ENCODE assay signal across 12 cellular contexts in genomic region chr17:65345261-65346060, GRCh38.
DNase-seq lines count a peak whose midpoint lies in the region; ATAC-seq and TF ChIP-seq lines count a peak whose summit lies in the region.
"Had no signal": no experiment of that assay in that cellular context is flagged by ENCODE, and none has a peak within 500 bp of the region (broad histone marks: within the 10 kb centered on the region; RNA-seq: fewer than 3 reads in every experiment).

No MANE protein-coding gene starts in this region.

- H3K9me3 Mint-ChIP-seq in activated CD4-positive, alpha-beta T cell treated with anti-CD3 and anti-CD28 coated beads, Interleukin-2, amount 10 ng/mL, durations not matched to agents 7 days and 5 days, result peaks cover 5% of the 10 kb centered on the region

- no peak overlapping the region for H3K27ac Mint-ChIP-seq in activated CD4-positive, alpha-beta T cell treated with anti-CD3 and anti-CD28 coated beads, Interleukin-2, amount 10 ng/mL, durations not matched to agents 7 days and 5 days

- H3K4me1 Mint-ChIP-seq in activated CD4-positive, alpha-beta T cell treated with anti-CD3 and anti-CD28 coated beads, Interleukin-2, amount 10 ng/mL, durations not matched to agents 7 days and 5 days, result peaks cover 3% of the 10 kb centered on the region

- POLR2A ChIA-PET in activated CD4-positive, alpha-beta T cell treated with anti-CD3 and anti-CD28 coated beads, Interleukin-2, amount 10 ng/mL, durations not matched to agents 7 days and 5 days (lab: Charles Lee), result no interaction called here

- ATAC-seq in GM18511 (IDR thresholded peaks at IDR 0.05; ENCODE audit: unreplicated experiment), result no peak

- CTCF ChIA-PET in activated CD4-positive, alpha-beta T cell treated with anti-CD3 and anti-CD28 coated beads, Interleukin-2, amount 10 ng/mL, durations not matched to agents 7 days and 5 days (lab: Charles Lee), result no interaction called here

- H3K36me3 Mint-ChIP-seq in activated CD4-positive, alpha-beta T cell treated with anti-CD3 and anti-CD28 coated beads, Interleukin-2, amount 10 ng/mL, durations not matched to agents 7 days and 5 days (ENCODE audit: low read depth), result no peaks in the 10 kb centered on the region

- H3K27me3 Mint-ChIP-seq in activated CD4-positive, alpha-beta T cell treated with anti-CD3 and anti-CD28 coated beads, Interleukin-2, amount 10 ng/mL, durations not matched to agents 7 days and 5 days, result peaks cover 5% of the 10 kb centered on the region

- TF ChIP-seq CTCF in fibroblast of pulmonary artery (IDR thresholded peaks at IDR 0.05; ENCODE audit: low read length, missing control alignments), result no peak

- no peak overlapping the region for H3K4me3 ChIP-seq in fibroblast of pulmonary artery (replicated peaks; ENCODE audit: low read depth, low read length)
- H3K4me3 ChIP-seq: skin epidermis had no signal

- peak; percentile 11 for DNase-seq in activated CD4-positive, alpha-beta T cell treated with anti-CD3 and anti-CD28 coated beads for 1 hour
- DNase-seq in activated CD4-positive, alpha-beta T cell treated with anti-CD3 and anti-CD28 coated beads, Interleukin-2, amount 10 ng/mL, durations not matched to agents 7 days and 5 days, result no peak
- peak; percentile 40 for DNase-seq in activated T-cell treated with anti-CD3 and anti-CD28 coated beads, Interleukin-2, amount 50 U/mL, for 1 hour
- DNase-seq in fibroblast of pulmonary artery (ENCODE audit: low read depth), result peak; percentile 32
- DNase-seq in stimulated activated CD8-positive, alpha-beta memory T cell treated with anti-CD3 and anti-CD28 coated beads, Interleukin-15, amount 100 ng/mL, for 4 hours (ENCODE audit: low read depth in 2 of 2), result peak; percentile 10 to 22
- no peak for DNase-seq in NCI-H446 (lab: John Stamatoyannopoulos, UW)
- DNase-seq in NCI-H446 treated with DMSO at 0.1 percent for 48 hours (lab: John Stamatoyannopoulos, UW), result no peak
- DNase-seq: central memory CD4-positive, alpha-beta T cell; DMS 273 treated with DMSO at 0.1 percent for 48 hours; T-helper 2 cell had no signal

- H3K4me3 Mint-ChIP-seq in activated CD4-positive, alpha-beta T cell treated with anti-CD3 and anti-CD28 coated beads, Interleukin-2, amount 10 ng/mL, durations not matched to agents 7 days and 5 days, result no peak overlapping the region

Comparison
In these comparisons a context has a peak if more than half of its experiments do, and no peak if none do; other contexts are left out.
1. DNase-seq: peak in activated CD4-positive, alpha-beta T cell treated with anti-CD3 and anti-CD28 coated beads for 1 hour (single experiment), activated T-cell treated with anti-CD3 and anti-CD28 coated beads, Interleukin-2, amount 50 U/mL, for 1 hour (single experiment), fibroblast of pulmonary artery (single experiment) and stimulated activated CD8-positive, alpha-beta memory T cell treated with anti-CD3 and anti-CD28 coated beads, Interleukin-15, amount 100 ng/mL, for 4 hours (2 of 2); none in activated CD4-positive, alpha-beta T cell treated with anti-CD3 and anti-CD28 coated beads, Interleukin-2, amount 10 ng/mL, durations not matched to agents 7 days and 5 days (single experiment), NCI-H446 (0 of 2) and NCI-H446 treated with DMSO at 0.1 percent for 48 hours (single experiment).